1 cellular context compared by ENCODE assay signal in the genomic region with DNA sequence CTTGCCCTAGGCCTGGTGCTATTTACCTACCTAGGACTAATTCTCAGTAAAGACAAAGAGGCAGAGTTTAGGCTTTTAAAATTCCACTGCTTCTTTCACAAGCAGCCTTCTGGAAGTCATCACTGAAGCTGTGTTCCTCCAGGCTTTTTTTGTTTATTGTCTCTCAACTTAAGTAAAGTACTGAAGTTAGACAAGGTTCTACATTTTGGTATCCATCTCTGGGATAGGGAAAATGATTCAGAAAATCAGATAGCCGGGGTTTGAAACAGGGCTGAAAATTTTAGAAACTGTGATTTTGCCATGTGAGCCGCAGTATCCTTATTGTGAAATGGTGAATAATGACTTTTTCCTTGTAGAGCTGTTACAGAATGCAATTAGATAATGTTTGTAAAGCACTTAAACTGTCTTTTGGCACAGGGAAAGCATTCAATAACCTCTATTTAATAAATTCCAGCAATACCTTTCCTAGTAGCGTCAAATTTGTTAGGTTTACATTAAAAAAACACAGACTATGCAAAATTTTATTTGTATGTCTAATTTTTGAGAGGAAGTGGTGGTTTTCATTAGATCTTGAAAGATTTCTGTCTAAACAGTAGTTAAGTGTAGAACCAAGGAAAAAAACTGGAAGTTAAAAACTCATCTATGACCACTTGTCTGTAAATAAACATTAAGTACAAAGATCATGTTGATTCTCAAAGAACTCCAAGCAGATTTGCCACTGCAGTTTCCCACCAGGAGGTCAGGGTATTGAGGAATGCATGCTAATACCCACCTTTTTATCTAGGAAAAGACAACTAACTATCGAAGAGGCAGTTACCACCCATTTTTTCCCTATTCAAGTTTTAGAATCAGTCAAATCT.
TF ChIP-seq lines count a peak whose summit lies in the region.

No MANE protein-coding gene starts in this region.

TF ChIP-seq in HepG2, 621 proteins besides CTCF, POLR2A, EP300 and RAD21 (continued from another document and continues in another):
- TF ChIP-seq SKIL (CRISPR knock-in tag; IDR thresholded peaks at IDR 0.05; ENCODE audit: borderline replicate concordance) (peak; percentile 40; the same call in 1 of the 2 replicates), MYNN (CRISPR knock-in tag; IDR thresholded peaks at IDR 0.05; ENCODE audit: low read depth) (no peak), PHF20 (CRISPR knock-in tag; IDR thresholded peaks at IDR 0.05) (no peak), NCOA2 (CRISPR knock-in tag; IDR thresholded peaks at IDR 0.05) (peak; percentile 70), ZBED4 (CRISPR knock-in tag; IDR thresholded peaks at IDR 0.05; ENCODE audit: borderline replicate concordance) (no peak; the same call in 1 of the 2 replicates), SIX1 (CRISPR knock-in tag; IDR thresholded peaks at IDR 0.05; ENCODE audit: borderline replicate concordance) (peak; percentile 22; the same call in 1 of the 2 replicates), ZNF792 (CRISPR knock-in tag; IDR thresholded peaks at IDR 0.05) (0 out of 2 replicates have a peak, but pooled peaks have one; percentile 36), ASH2L (IDR thresholded peaks at IDR 0.05; ENCODE audit: insufficient read length, low read depth, low read length) (peak; percentile 75), ZGPAT (CRISPR knock-in tag; IDR thresholded peaks at IDR 0.05) (peak; percentile 61; the same call in 1 of the 2 replicates), NFIC (IDR thresholded peaks at IDR 0.05; ENCODE audit: low read length) (peak; percentile 80; the same call in 1 of the 2 replicates), RARA (CRISPR knock-in tag; IDR thresholded peaks at IDR 0.05) (peak; percentile 91), SOX13 (IDR thresholded peaks at IDR 0.05) (no peak), SOX13 (CRISPR knock-in tag; conservative IDR thresholded peaks at IDR 0.05 in 1 of 2, IDR thresholded peaks at IDR 0.05 in 1 of 2) (peak in 1 of 2 experiments; percentile 79; a peak in 2 of 4 replicates), CREB1 (IDR thresholded peaks at IDR 0.05) (no peak), CREB1 (CRISPR knock-in tag; IDR thresholded peaks at IDR 0.05) (peak; percentile 14; the same call in 1 of the 2 replicates), PPARG (CRISPR knock-in tag; conservative IDR thresholded peaks at IDR 0.05) (peak; percentile 60), KAT7 (CRISPR knock-in tag; IDR thresholded peaks at IDR 0.05; ENCODE audit: borderline replicate concordance) (peak; percentile 42; the same call in 1 of the 2 replicates), ATF7-NPFF (CRISPR knock-in tag; IDR thresholded peaks at IDR 0.05; ENCODE audit: low read depth) (no peak), ZNF609 (CRISPR knock-in tag; IDR thresholded peaks at IDR 0.05; ENCODE audit: borderline replicate concordance) (peak; percentile 79; the same call in 1 of the 2 replicates), RARG (CRISPR knock-in tag; IDR thresholded peaks at IDR 0.05; ENCODE audit: low read depth) (0 out of 2 replicates have a peak, but pooled peaks have one; percentile 34), SOX6 (IDR thresholded peaks at IDR 0.05) (no peak), SOX6 (CRISPR knock-in tag; IDR thresholded peaks at IDR 0.05) (peak; percentile 59), NR2F2 (IDR thresholded peaks at IDR 0.05; ENCODE audit: borderline replicate concordance, low read depth) (peak; percentile 72; the same call in 1 of the 2 replicates), FOXA3 (CRISPR knock-in tag; IDR thresholded peaks at IDR 0.05) (peak; percentile 91), PAXIP1 (CRISPR knock-in tag; conservative IDR thresholded peaks at IDR 0.05) (peak; percentile 90), HNF1A (IDR thresholded peaks at IDR 0.05; ENCODE audit: low read depth) (peak; percentile 46; the same call in 1 of the 2 replicates), HNF1A (CRISPR knock-in tag; IDR thresholded peaks at IDR 0.05; ENCODE audit: borderline replicate concordance) (no peak; the same call in 1 of the 2 replicates)
- TF ChIP-seq, protein P1, sequence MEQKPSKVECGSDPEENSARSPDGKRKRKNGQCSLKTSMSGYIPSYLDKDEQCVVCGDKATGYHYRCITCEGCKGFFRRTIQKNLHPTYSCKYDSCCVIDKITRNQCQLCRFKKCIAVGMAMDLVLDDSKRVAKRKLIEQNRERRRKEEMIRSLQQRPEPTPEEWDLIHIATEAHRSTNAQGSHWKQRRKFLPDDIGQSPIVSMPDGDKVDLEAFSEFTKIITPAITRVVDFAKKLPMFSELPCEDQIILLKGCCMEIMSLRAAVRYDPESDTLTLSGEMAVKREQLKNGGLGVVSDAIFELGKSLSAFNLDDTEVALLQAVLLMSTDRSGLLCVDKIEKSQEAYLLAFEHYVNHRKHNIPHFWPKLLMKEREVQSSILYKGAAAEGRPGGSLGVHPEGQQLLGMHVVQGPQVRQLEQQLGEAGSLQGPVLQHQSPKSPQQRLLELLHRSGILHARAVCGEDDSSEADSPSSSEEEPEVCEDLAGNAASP (CRISPR knock-in tag; IDR thresholded peaks at IDR 0.05; ENCODE audit: borderline replicate concordance): peak; percentile 70; the same call in 1 of the 2 replicates
